In the genomic region with DNA sequence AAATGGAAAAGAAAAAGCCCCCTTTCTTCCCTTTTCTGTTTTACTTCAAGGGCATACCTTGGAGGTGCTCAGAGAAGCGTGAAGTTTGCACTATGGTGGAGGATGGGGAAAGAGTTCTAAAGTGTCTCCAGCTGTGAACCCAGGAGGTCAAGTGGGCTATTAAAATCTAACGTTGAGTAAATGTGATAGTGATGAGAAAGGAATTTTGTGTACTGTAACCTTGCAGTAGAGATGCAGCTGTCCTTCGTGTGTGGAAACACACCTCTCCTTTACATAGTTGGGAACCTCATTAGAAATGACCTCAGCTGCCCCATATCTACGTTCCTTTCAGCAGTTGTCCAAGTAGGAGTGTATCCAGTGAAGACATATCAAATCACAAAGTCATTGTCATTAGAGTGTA, we compare ENCODE assay signal across 13 cellular contexts. TPM values are rescaled to one million over a fixed set of nuclear protein-coding genes. Genes with fewer than 3 reads are reported as not detected.
DNase-seq lines count a peak whose midpoint lies in the region; ATAC-seq and TF ChIP-seq lines count a peak whose summit lies in the region.
"Had no signal": no experiment of that assay in that cellular context is flagged by ENCODE, and none has a peak within 500 bp of the region (broad histone marks: within the 10 kb centered on the region; RNA-seq: fewer than 3 reads in every experiment).

No MANE protein-coding gene starts in this region.

- H3K9me2 ChIP-seq in GM23338 (ENCODE audit: insufficient read depth), result no peaks in the 10 kb centered on the region

- no peaks in the 10 kb centered on the region for H3K27me3 ChIP-seq in GM23338 (ENCODE audit: insufficient read depth)
- no peaks in the 10 kb centered on the region for H3K27me3 ChIP-seq in H7 (ENCODE audit: control insufficient read depth, insufficient read depth, low read length)

- H3K4me1 Mint-ChIP-seq in GM23338, result peaks cover 3% of the 10 kb centered on the region
- H3K4me1 Mint-ChIP-seq in T-helper 2 cell treated with Interferon-gamma antibody and Interleukin-4, amounts not matched to agents 5 μg/mL and 100 μg/mL, for 36 hours (ENCODE audit: low read depth), result peaks cover 6% of the 10 kb centered on the region
- H3K4me1 Mint-ChIP-seq: activated naive CD8-positive, alpha-beta T cell treated with anti-CD3 and anti-CD28 coated beads, Interleukin-2, amount 10 ng/mL, durations not matched to agents 7 days and 5 days; naive B cell had no signal

- H3K27ac ChIP-seq in GM23338 (ENCODE audit: low read depth), result 0 out of 2 replicates have a peak overlapping the region, but pooled peaks have one; percentile 41

- no peaks in the 10 kb centered on the region for H3K4me1 ChIP-seq in GM23338 (ENCODE audit: insufficient read depth)

- peaks cover 8% of the 10 kb centered on the region; the same call in 1 of the 2 replicates for H3K79me2 ChIP-seq in GM23338 (replicated peaks; ENCODE audit: insufficient read depth)

- TF ChIP-seq CTCF in GM23338 (conservative IDR thresholded peaks at IDR 0.05; ENCODE audit: low read depth in 2 of 2), result no peak

- 0 out of 2 replicates have a peak, but pooled peaks cover 5% of the 10 kb centered on the region for H4K20me1 ChIP-seq in GM23338 (replicated peaks; ENCODE audit: insufficient read depth)

- H3K36me3 ChIP-seq in GM23338 (ENCODE audit: insufficient read depth), result peaks cover 23% of the 10 kb centered on the region; the same call in 1 of the 2 replicates
- peaks cover 4% of the 10 kb centered on the region for H3K36me3 ChIP-seq in H7 (replicated peaks; ENCODE audit: control insufficient read depth, insufficient read depth, low read length)

- H3K27ac Mint-ChIP-seq in GM23338, result no peak overlapping the region
- H3K27ac Mint-ChIP-seq in T-helper 2 cell treated with Interferon-gamma antibody and Interleukin-4, amounts not matched to agents 5 μg/mL and 100 μg/mL, for 36 hours, result no peak overlapping the region
- H3K27ac Mint-ChIP-seq: activated naive CD8-positive, alpha-beta T cell treated with anti-CD3 and anti-CD28 coated beads, Interleukin-2, amount 10 ng/mL, durations not matched to agents 7 days and 5 days had no signal

- no peaks in the 10 kb centered on the region; the same call in 2 of the 3 replicates for H3K9me3 Mint-ChIP-seq in GM23338
- no peaks in the 10 kb centered on the region for H3K9me3 Mint-ChIP-seq in T-helper 2 cell treated with Interferon-gamma antibody and Interleukin-4, amounts not matched to agents 5 μg/mL and 100 μg/mL, for 36 hours

- no peak overlapping the region for H2AFZ ChIP-seq in GM23338

- peaks cover 71% of the 10 kb centered on the region for H3K36me3 Mint-ChIP-seq in GM23338 (ENCODE audit: low read depth)
- H3K36me3 Mint-ChIP-seq in T-helper 2 cell treated with Interferon-gamma antibody and Interleukin-4, amounts not matched to agents 5 μg/mL and 100 μg/mL, for 36 hours (ENCODE audit: low read depth), result peaks cover 61% of the 10 kb centered on the region

- H3F3A ChIP-seq in GM23338 (replicated peaks; ENCODE audit: low read depth), result no peaks in the 10 kb centered on the region

- no peak overlapping the region for H3K4me3 ChIP-seq in GM23338
- H3K4me3 ChIP-seq in H7 (ENCODE audit: insufficient read depth, low read depth, low read length), result no peak overlapping the region

- no peak overlapping the region for H3K4me2 ChIP-seq in GM23338

- H3K27me3 Mint-ChIP-seq in GM23338 (ENCODE audit: insufficient read depth, low read depth, poor library complexity), result peaks cover 5% of the 10 kb centered on the region
- no peaks in the 10 kb centered on the region for H3K27me3 Mint-ChIP-seq in T-helper 2 cell treated with Interferon-gamma antibody and Interleukin-4, amounts not matched to agents 5 μg/mL and 100 μg/mL, for 36 hours (ENCODE audit: low read depth)
- H3K27me3 Mint-ChIP-seq: activated naive CD8-positive, alpha-beta T cell treated with anti-CD3 and anti-CD28 coated beads, Interleukin-2, amount 10 ng/mL, durations not matched to agents 7 days and 5 days; naive B cell had no signal

- no peak overlapping the region for H3K4me3 Mint-ChIP-seq in GM23338
- no peak overlapping the region for H3K4me3 Mint-ChIP-seq in T-helper 2 cell treated with Interferon-gamma antibody and Interleukin-4, amounts not matched to agents 5 μg/mL and 100 μg/mL, for 36 hours
- H3K4me3 Mint-ChIP-seq: activated naive CD8-positive, alpha-beta T cell treated with anti-CD3 and anti-CD28 coated beads, Interleukin-2, amount 10 ng/mL, durations not matched to agents 7 days and 5 days; naive B cell had no signal

- ATAC-seq in GM23338, result no peak
- ATAC-seq: SK-N-SH treated with all-trans-retinoic acid at 6 μM for 48 hours had no signal

- peak; percentile 12 for DNase-seq in DMS53 treated with DMSO at 0.1 percent for 48 hours (lab: John Stamatoyannopoulos, UW; ENCODE audit: unreplicated experiment)
- no peak for DNase-seq in GM23338 (ENCODE audit: low spot score)
- DNase-seq in NCI-H345 (lab: John Stamatoyannopoulos, UW), result peak; percentile 26
- peak; percentile 43 for DNase-seq in kidney glomerular epithelial cell (lab: John Stamatoyannopoulos, UW)
- DNase-seq in T-helper 2 cell treated with Interferon-gamma antibody and Interleukin-4, amounts not matched to agents 5 μg/mL and 100 μg/mL, for 36 hours (ENCODE audit: low spot score), result no peak
- DNase-seq in H7, result no peak
- DNase-seq in germinal center (ENCODE audit: low spot score), result no peak
- DNase-seq in Ammon's horn (ENCODE audit: low spot score), result no peak
- DNase-seq: activated CD4-positive, alpha-beta T cell treated with anti-CD3 and anti-CD28 coated beads, Interleukin-2, amount 50 U/mL, for 48 hours; activated naive CD8-positive, alpha-beta T cell treated with anti-CD3 and anti-CD28 coated beads, Interleukin-2, amount 10 ng/mL, durations not matched to agents 7 days and 5 days; DND-41; naive B cell had no signal

TF ChIP-seq in GM23338, 12 proteins besides CTCF, POLR2A, EP300 and RAD21 (continues in another document):
- TF ChIP-seq, protein P1, sequence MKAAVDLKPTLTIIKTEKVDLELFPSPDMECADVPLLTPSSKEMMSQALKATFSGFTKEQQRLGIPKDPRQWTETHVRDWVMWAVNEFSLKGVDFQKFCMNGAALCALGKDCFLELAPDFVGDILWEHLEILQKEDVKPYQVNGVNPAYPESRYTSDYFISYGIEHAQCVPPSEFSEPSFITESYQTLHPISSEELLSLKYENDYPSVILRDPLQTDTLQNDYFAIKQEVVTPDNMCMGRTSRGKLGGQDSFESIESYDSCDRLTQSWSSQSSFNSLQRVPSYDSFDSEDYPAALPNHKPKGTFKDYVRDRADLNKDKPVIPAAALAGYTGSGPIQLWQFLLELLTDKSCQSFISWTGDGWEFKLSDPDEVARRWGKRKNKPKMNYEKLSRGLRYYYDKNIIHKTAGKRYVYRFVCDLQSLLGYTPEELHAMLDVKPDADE (IDR thresholded peaks at IDR 0.05), result no peak
- no peak for TF ChIP-seq EZH2phosphoT487 (IDR thresholded peaks at IDR 0.05; ENCODE audit: unreplicated experiment)
- TF ChIP-seq NANOG (IDR thresholded peaks at IDR 0.05; ENCODE audit: borderline replicate concordance), result no peak

RNA-seq across cellular contexts. Expression of a gene that starts 26.5 kb away (rescaled TPM):
- total RNA-seq in GM23338 (2014; rRNA removed; shearing (Covaris generic)), result 224 and 227 TPM in 2 replicates
- 243 and 250 TPM in 2 replicates for polyA plus RNA-seq in GM23338 (2016; fragmentation: Nextera tagmentation; extraction: Ambion mirVana)
- total RNA-seq in H7 (2014; rRNA removed; shearing (Covaris generic)), result 331 and 341 TPM in 2 replicates

Comparison
In these comparisons a context has a peak if more than half of its experiments do, and no peak if none do; other contexts are left out.
1. DNase-seq: peak in DMS53 treated with DMSO at 0.1 percent for 48 hours (single experiment), NCI-H345 (single experiment) and kidney glomerular epithelial cell (single experiment); none in GM23338 (single experiment), T-helper 2 cell treated with Interferon-gamma antibody and Interleukin-4, amounts not matched to agents 5 μg/mL and 100 μg/mL, for 36 hours (single experiment), H7 (single experiment), germinal center (single experiment) and Ammon's horn (single experiment).